1 cellular context compared by ENCODE assay signal in genomic region chr14:29028973-29029582, GRCh38.
A peak's percentile ranks its signal among the peaks of the same experiment; 100 is the strongest.
TF ChIP-seq lines count a peak whose summit lies in the region.

No MANE protein-coding gene starts in this region.

TF ChIP-seq in HepG2, 621 proteins besides CTCF, POLR2A, EP300 and RAD21 (continued from another document and continues in another):
- TF ChIP-seq ZNF646 (CRISPR knock-in tag; IDR thresholded peaks at IDR 0.05) (no peak), ZNF562 (CRISPR knock-in tag; IDR thresholded peaks at IDR 0.05; ENCODE audit: borderline replicate concordance) (no peak), ZNF567 (CRISPR knock-in tag; IDR thresholded peaks at IDR 0.05; ENCODE audit: borderline replicate concordance) (0 out of 2 replicates have a peak, but pooled peaks have one; percentile 59), ZNF841 (CRISPR knock-in tag; IDR thresholded peaks at IDR 0.05; ENCODE audit: borderline replicate concordance) (no peak; the same call in 1 of the 2 replicates), ZNF577 (CRISPR knock-in tag; IDR thresholded peaks at IDR 0.05; ENCODE audit: borderline replicate concordance, low read depth) (no peak), CENPX (CRISPR knock-in tag; IDR thresholded peaks at IDR 0.05) (no peak), PATZ1 (CRISPR knock-in tag; IDR thresholded peaks at IDR 0.05) (peak; percentile 91), ZNF124 (CRISPR knock-in tag; IDR thresholded peaks at IDR 0.05) (peak; percentile 92; the same call in 1 of the 2 replicates), ZNF333 (CRISPR knock-in tag; IDR thresholded peaks at IDR 0.05; ENCODE audit: borderline replicate concordance) (no peak), CCAR2 (optimal IDR thresholded peaks at IDR 0.05; ENCODE audit: low read depth, low read length) (no peak), GMEB1 (CRISPR knock-in tag; IDR thresholded peaks at IDR 0.05; ENCODE audit: borderline replicate concordance) (0 out of 2 replicates have a peak, but pooled peaks have one; percentile 41), ESRRA (CRISPR knock-in tag; IDR thresholded peaks at IDR 0.05; ENCODE audit: low read depth) (no peak), ZNF614 (CRISPR knock-in tag; IDR thresholded peaks at IDR 0.05; ENCODE audit: borderline replicate concordance) (peak; percentile 98), HNF1B (CRISPR knock-in tag; IDR thresholded peaks at IDR 0.05) (peak; percentile 96), ZNF101 (CRISPR knock-in tag; IDR thresholded peaks at IDR 0.05; ENCODE audit: borderline replicate concordance, low read depth) (no peak), PHF20 (CRISPR knock-in tag; IDR thresholded peaks at IDR 0.05) (no peak), GABPA (IDR thresholded peaks at IDR 0.05; ENCODE audit: low read depth, low read length) (no peak), GABPA (CRISPR knock-in tag; IDR thresholded peaks at IDR 0.05; ENCODE audit: low read depth) (no peak), ZBTB43 (CRISPR knock-in tag; conservative IDR thresholded peaks at IDR 0.05) (no peak; the same call in 1 of the 2 replicates), HIC2 (CRISPR knock-in tag; IDR thresholded peaks at IDR 0.05; ENCODE audit: low read depth) (no peak), ZSCAN20 (CRISPR knock-in tag; IDR thresholded peaks at IDR 0.05; ENCODE audit: borderline replicate concordance) (0 out of 2 replicates have a peak, but pooled peaks have one; percentile 78), TOE1 (CRISPR knock-in tag; IDR thresholded peaks at IDR 0.05) (no peak), ZSCAN22 (CRISPR knock-in tag; IDR thresholded peaks at IDR 0.05) (no peak), ZNF598 (CRISPR knock-in tag; IDR thresholded peaks at IDR 0.05; ENCODE audit: borderline replicate concordance) (peak; percentile 50), ZNF234 (CRISPR knock-in tag; conservative IDR thresholded peaks at IDR 0.05) (peak; percentile 20; the same call in 1 of the 2 replicates), IKZF4 (CRISPR knock-in tag; IDR thresholded peaks at IDR 0.05; ENCODE audit: borderline replicate concordance, low read depth, not compliant biosample characterization) (no peak), MED1 (CRISPR knock-in tag; IDR thresholded peaks at IDR 0.05) (peak; percentile 93), CBX5 (CRISPR knock-in tag; IDR thresholded peaks at IDR 0.05; ENCODE audit: borderline replicate concordance) (peak; percentile 100), RBAK (CRISPR knock-in tag; IDR thresholded peaks at IDR 0.05) (peak; percentile 82), U2AF1 (optimal IDR thresholded peaks at IDR 0.05; ENCODE audit: low read depth, low read length) (no peak)
- TF ChIP-seq, protein P1, sequence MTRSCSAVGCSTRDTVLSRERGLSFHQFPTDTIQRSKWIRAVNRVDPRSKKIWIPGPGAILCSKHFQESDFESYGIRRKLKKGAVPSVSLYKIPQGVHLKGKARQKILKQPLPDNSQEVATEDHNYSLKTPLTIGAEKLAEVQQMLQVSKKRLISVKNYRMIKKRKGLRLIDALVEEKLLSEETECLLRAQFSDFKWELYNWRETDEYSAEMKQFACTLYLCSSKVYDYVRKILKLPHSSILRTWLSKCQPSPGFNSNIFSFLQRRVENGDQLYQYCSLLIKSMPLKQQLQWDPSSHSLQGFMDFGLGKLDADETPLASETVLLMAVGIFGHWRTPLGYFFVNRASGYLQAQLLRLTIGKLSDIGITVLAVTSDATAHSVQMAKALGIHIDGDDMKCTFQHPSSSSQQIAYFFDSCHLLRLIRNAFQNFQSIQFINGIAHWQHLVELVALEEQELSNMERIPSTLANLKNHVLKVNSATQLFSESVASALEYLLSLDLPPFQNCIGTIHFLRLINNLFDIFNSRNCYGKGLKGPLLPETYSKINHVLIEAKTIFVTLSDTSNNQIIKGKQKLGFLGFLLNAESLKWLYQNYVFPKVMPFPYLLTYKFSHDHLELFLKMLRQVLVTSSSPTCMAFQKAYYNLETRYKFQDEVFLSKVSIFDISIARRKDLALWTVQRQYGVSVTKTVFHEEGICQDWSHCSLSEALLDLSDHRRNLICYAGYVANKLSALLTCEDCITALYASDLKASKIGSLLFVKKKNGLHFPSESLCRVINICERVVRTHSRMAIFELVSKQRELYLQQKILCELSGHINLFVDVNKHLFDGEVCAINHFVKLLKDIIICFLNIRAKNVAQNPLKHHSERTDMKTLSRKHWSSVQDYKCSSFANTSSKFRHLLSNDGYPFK (CRISPR knock-in tag; IDR thresholded peaks at IDR 0.05; ENCODE audit: borderline replicate concordance), result no peak; the same call in 1 of the 2 replicates
- TF ChIP-seq, protein P2, sequence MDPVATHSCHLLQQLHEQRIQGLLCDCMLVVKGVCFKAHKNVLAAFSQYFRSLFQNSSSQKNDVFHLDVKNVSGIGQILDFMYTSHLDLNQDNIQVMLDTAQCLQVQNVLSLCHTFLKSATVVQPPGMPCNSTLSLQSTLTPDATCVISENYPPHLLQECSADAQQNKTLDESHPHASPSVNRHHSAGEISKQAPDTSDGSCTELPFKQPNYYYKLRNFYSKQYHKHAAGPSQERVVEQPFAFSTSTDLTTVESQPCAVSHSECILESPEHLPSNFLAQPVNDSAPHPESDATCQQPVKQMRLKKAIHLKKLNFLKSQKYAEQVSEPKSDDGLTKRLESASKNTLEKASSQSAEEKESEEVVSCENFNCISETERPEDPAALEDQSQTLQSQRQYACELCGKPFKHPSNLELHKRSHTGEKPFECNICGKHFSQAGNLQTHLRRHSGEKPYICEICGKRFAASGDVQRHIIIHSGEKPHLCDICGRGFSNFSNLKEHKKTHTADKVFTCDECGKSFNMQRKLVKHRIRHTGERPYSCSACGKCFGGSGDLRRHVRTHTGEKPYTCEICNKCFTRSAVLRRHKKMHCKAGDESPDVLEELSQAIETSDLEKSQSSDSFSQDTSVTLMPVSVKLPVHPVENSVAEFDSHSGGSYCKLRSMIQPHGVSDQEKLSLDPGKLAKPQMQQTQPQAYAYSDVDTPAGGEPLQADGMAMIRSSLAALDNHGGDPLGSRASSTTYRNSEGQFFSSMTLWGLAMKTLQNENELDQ (CRISPR knock-in tag; IDR thresholded peaks at IDR 0.05; ENCODE audit: borderline replicate concordance), result 0 out of 2 replicates have a peak, but pooled peaks have one; percentile 53
- TF ChIP-seq, protein P3, sequence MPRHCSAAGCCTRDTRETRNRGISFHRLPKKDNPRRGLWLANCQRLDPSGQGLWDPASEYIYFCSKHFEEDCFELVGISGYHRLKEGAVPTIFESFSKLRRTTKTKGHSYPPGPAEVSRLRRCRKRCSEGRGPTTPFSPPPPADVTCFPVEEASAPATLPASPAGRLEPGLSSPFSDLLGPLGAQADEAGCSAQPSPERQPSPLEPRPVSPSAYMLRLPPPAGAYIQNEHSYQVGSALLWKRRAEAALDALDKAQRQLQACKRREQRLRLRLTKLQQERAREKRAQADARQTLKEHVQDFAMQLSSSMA (CRISPR knock-in tag; IDR thresholded peaks at IDR 0.05), result peak; percentile 84
